8 cellular contexts compared by ENCODE assay signal in the genomic region with DNA sequence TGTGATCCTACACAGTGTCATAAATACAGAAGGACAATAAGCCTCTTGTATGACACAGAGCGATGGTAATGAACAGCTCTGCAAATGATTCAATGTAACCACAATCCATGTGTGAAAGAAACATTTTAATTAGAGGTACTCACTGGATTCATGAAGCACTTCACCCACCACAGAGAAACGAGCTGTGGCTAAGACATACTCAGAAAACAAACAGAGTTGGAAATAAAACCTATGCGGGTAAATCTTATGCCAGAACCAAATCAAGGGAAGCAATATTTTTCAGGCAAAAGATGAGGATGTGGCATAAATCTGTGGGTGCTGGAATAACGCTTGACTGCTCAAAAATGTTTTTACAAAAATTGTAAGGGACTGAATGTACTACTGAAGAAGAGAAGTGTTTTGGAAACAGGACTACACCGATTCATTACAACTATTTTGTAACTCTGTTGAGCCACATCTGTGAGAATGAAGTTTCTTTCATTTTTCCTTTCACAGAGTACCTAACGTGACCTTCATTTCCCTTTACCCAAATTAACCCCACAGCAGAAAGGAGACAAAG.
DNase-seq lines count a peak whose midpoint lies in the region; ATAC-seq, FAIRE-seq and TF ChIP-seq lines count a peak whose summit lies in the region.

No MANE protein-coding gene starts in this region.

- DNase-seq in NCI-H774 (lab: John Stamatoyannopoulos, UW) (peak; percentile 45), germinal center (ENCODE audit: low spot score) (peak; percentile 59), NCI-H524 (lab: John Stamatoyannopoulos, UW) (no peak), NCI-H146 treated with DMSO at 0.1 percent for 48 hours (lab: John Stamatoyannopoulos, UW; ENCODE audit: unreplicated experiment) (no peak), cerebellum (ENCODE audit: low spot score) (no peak), GM12892 (ENCODE audit: insufficient read length) (no peak)

- TF ChIP-seq POLR2A in GM12892 (IDR thresholded peaks at IDR 0.05; ENCODE audit: low read depth, low read length), result no peak

- no peak for FAIRE-seq in GM12892 (lab: Jason Lieb, UNC)

- ATAC-seq in GM18870 (IDR thresholded peaks at IDR 0.05; ENCODE audit: unreplicated experiment), result peak; percentile 82
- peak; percentile 76 for ATAC-seq in HG02642 (IDR thresholded peaks at IDR 0.05; ENCODE audit: poor library complexity, unreplicated experiment)

Comparison
In these comparisons a context has a peak if more than half of its experiments do, and no peak if none do; other contexts are left out.
1. DNase-seq: peak in NCI-H774 (single experiment) and germinal center (single experiment); none in NCI-H524 (0 of 2), NCI-H146 treated with DMSO at 0.1 percent for 48 hours (single experiment), cerebellum (single experiment) and GM12892 (single experiment).